8 cellular contexts compared by ENCODE assay signal in the genomic region with DNA sequence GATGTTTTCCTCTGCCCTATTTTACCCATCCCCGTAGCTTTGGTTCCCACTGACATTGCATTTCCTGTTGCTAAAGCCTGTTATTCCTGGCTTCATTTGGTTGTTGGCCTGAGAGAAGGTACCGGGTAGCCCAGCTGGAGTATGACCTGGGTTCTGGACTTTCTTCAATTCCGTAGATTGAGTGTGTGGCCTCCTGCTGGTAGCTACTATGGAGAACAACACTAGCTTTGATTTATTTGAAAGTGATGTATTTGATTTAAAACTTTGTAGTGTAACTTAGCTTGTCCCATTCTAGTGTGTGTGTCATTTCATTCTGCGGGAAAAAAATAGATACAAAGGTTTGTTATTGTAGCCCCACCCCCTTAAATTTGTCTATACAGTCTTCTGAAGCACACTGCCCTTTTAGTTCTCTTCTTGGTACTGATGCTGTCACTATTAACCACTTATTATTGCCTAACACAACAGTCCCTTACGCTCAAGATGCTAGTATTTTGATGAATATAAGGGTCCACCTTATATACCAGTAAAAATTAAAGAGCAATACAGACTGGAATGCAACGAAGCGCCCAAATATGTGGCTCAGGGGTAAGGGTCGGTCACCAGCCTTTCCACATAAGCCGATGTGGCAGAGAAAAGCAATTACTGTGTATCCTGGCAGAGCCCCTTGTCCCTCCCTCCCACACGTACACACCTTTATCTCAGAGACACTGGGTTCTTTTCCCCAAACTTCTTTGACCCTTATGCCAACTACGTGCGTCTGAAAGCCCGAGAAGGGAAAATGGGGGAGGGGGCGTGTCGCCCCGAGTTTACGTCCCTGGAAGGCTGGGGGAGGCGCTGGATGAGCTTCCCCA. TPM values are rescaled to one million over a fixed set of nuclear protein-coding genes. Genes with fewer than 3 reads are reported as not detected.
DNase-seq lines count a peak whose midpoint lies in the region; ATAC-seq, FAIRE-seq and TF ChIP-seq lines count a peak whose summit lies in the region.

No MANE protein-coding gene starts in this region.

- H3K27ac Mint-ChIP-seq in IgD-negative memory B cell = peak overlapping the region; percentile 54 to 94 (median 82)
- H3K27ac Mint-ChIP-seq in neural crest cell (ENCODE audit: unreplicated experiment) = peak overlapping the region; percentile 92

- H3K4me3 ChIP-seq in WI38 (ENCODE audit: low read depth, low read length) (peak overlapping the region; percentile 81), fibroblast of the aortic adventitia (ENCODE audit: low read depth, low read length) (peak overlapping the region; percentile 87)

- H3K9me3 Mint-ChIP-seq in IgD-negative memory B cell (no peaks in the 10 kb centered on the region), neural crest cell (no peaks in the 10 kb centered on the region)

- H3K4me3 Mint-ChIP-seq in IgD-negative memory B cell (peak overlapping the region; percentile 76 to 97 (median 94)), neural crest cell (peak overlapping the region; percentile 97)

- H3K27ac ChIP-seq in 22Rv1 = peak overlapping the region; percentile 68

- H3K36me3 Mint-ChIP-seq in IgD-negative memory B cell (no peaks in the 10 kb centered on the region), neural crest cell (ENCODE audit: low read depth) (peaks cover 13% of the 10 kb centered on the region)

- H3K4me1 Mint-ChIP-seq in IgD-negative memory B cell (peaks cover 19 to 27% (median 23%) of the 10 kb centered on the region in 3 donors), neural crest cell (peaks cover 31% of the 10 kb centered on the region)

- TF ChIP-seq CTCF in 22Rv1 (IDR thresholded peaks at IDR 0.05) (peak; percentile 61), WI38 (IDR thresholded peaks at IDR 0.05; ENCODE audit: low read depth, low read length) (peak; percentile 46; the same call in 1 of the 2 replicates), fibroblast of the aortic adventitia (IDR thresholded peaks at IDR 0.05; ENCODE audit: insufficient read depth, low read length) (peak; percentile 67), neural crest cell (conservative IDR thresholded peaks at IDR 0.05) (peak; percentile 63)

- peak; percentile 31 for FAIRE-seq in G401.6 (lab: Jason Lieb, UNC)

- H3K27me3 Mint-ChIP-seq in IgD-negative memory B cell = no peaks in the 10 kb centered on the region
- no peaks in the 10 kb centered on the region for H3K27me3 Mint-ChIP-seq in neural crest cell (ENCODE audit: low read depth)

- DNase-seq in fibroblast of the aortic adventitia (ENCODE audit: low read depth) = peak; percentile 83
- DNase-seq in neural crest cell (ENCODE audit: low read depth, low spot score) = no peak
- DNase-seq in stimulated activated CD4-positive, alpha-beta T cell treated with anti-CD3 and anti-CD28 coated beads, Interleukin-2, amount 100 ng/mL, for 24 hours = no peak

- no peak for ATAC-seq in HG02884 (IDR thresholded peaks at IDR 0.05; ENCODE audit: unreplicated experiment)

RNA-seq across cellular contexts. Expression of a gene that starts 0.6 kb away (rescaled TPM):
- polyA plus RNA-seq in IgD-negative memory B cell = 5.6 TPM
- total RNA-seq in fibroblast of the aortic adventitia (ENCODE audit: low replicate concordance) (21.4 and 31.5 TPM in 2 replicates), neural crest cell (74.9 and 77.2 TPM in 2 replicates)

RNA-seq across cellular contexts. Expression of a gene that starts 33.1 kb away (rescaled TPM):
- polyA plus RNA-seq in IgD-negative memory B cell = 41.8 TPM
- total RNA-seq in fibroblast of the aortic adventitia (ENCODE audit: low replicate concordance) (223 and 471 TPM in 2 replicates), neural crest cell (114 and 125 TPM in 2 replicates)

RNA-seq across cellular contexts. Expression of a gene that starts 41.3 kb away (rescaled TPM):
- 1.4 TPM for polyA plus RNA-seq in IgD-negative memory B cell
- total RNA-seq in fibroblast of the aortic adventitia (ENCODE audit: low replicate concordance) = 0.63 and 1.8 TPM in 2 replicates
- total RNA-seq in neural crest cell = 1.1 and 1.4 TPM in 2 replicates

RNA-seq across cellular contexts. Expression of a gene that starts 54.2 kb away (rescaled TPM):
- 192 TPM for polyA plus RNA-seq in IgD-negative memory B cell
- 79.9 and 281 TPM in 2 replicates for total RNA-seq in fibroblast of the aortic adventitia (ENCODE audit: low replicate concordance)
- 130 and 131 TPM in 2 replicates for total RNA-seq in neural crest cell

RNA-seq across cellular contexts. Expression of a gene that starts 54.9 kb away (rescaled TPM):
- polyA plus RNA-seq in IgD-negative memory B cell = 7.5 TPM
- 8.1 and 22.1 TPM in 2 replicates for total RNA-seq in fibroblast of the aortic adventitia (ENCODE audit: low replicate concordance)
- 20.4 and 24.8 TPM in 2 replicates for total RNA-seq in neural crest cell
